Comparison of ENCODE assay signal across 8 cellular contexts in genomic region chr20:9994676-9995075, GRCh38.
"Had no signal": no experiment of that assay in that cellular context is flagged by ENCODE, and none has a peak within 500 bp of the region (broad histone marks: within the 10 kb centered on the region; RNA-seq: fewer than 3 reads in every experiment).

No MANE protein-coding gene starts in this region.

- H3K4me3 Mint-ChIP-seq: IgD-negative memory B cell had no signal

- H3K27ac ChIP-seq: HL-60, KMS-11 had no signal

- H3K36me3 Mint-ChIP-seq: IgD-negative memory B cell had no signal

- DNase-seq: IMR-90, KBM-7, KG1 had no signal

- ATAC-seq: K562 had no signal

- H3K27me3 Mint-ChIP-seq: IgD-negative memory B cell had no signal

- H3K9ac ChIP-seq: KMS-11 had no signal

- H3K4me3 ChIP-seq: K562 had no signal

- FAIRE-seq: HTR-8/SVneo, K562 had no signal

- H3K27ac Mint-ChIP-seq: IgD-negative memory B cell had no signal

- H3K4me2 ChIP-seq: KMS-11 had no signal
